In genomic region chr15:26970712-26971210, GRCh38 we compare ENCODE assay signal across 1 cellular context.
TF ChIP-seq lines count a peak whose summit lies in the region.

Gene GABRG3, plus strand, starts transcription at chr15:26971181.

TF ChIP-seq in HepG2, 621 proteins besides CTCF, POLR2A, EP300 and RAD21:
- TF ChIP-seq TFE3 (CRISPR knock-in tag; IDR thresholded peaks at IDR 0.05) = no peak
- no peak for TF ChIP-seq MED13 (CRISPR knock-in tag; IDR thresholded peaks at IDR 0.05)
- no peak for TF ChIP-seq KLF13 (CRISPR knock-in tag; IDR thresholded peaks at IDR 0.05)
- TF ChIP-seq ZBTB49 (CRISPR knock-in tag; IDR thresholded peaks at IDR 0.05; ENCODE audit: borderline replicate concordance) = no peak
- TF ChIP-seq TCF7L2 (IDR thresholded peaks at IDR 0.05; ENCODE audit: low read depth, low read length) = no peak
- no peak for TF ChIP-seq ZKSCAN1 (IDR thresholded peaks at IDR 0.05; ENCODE audit: low read length)
- TF ChIP-seq ZNF891 (CRISPR knock-in tag; IDR thresholded peaks at IDR 0.05) = no peak
- no peak for TF ChIP-seq TIGD3 (CRISPR knock-in tag; IDR thresholded peaks at IDR 0.05; ENCODE audit: borderline replicate concordance)
- no peak for TF ChIP-seq ZNF30 (CRISPR knock-in tag; IDR thresholded peaks at IDR 0.05)
- no peak for TF ChIP-seq ZNF710 (CRISPR knock-in tag; IDR thresholded peaks at IDR 0.05; ENCODE audit: borderline replicate concordance)
- TF ChIP-seq ZNF367 (CRISPR knock-in tag; IDR thresholded peaks at IDR 0.05; ENCODE audit: borderline replicate concordance) = no peak
- TF ChIP-seq NFIC (IDR thresholded peaks at IDR 0.05; ENCODE audit: low read length) = no peak
- no peak for TF ChIP-seq ZNF777 (CRISPR knock-in tag; IDR thresholded peaks at IDR 0.05)
- TF ChIP-seq ZFP37 (CRISPR knock-in tag; IDR thresholded peaks at IDR 0.05; ENCODE audit: borderline replicate concordance) = no peak
- TF ChIP-seq ZNF501 (CRISPR knock-in tag; IDR thresholded peaks at IDR 0.05) = no peak
- no peak for TF ChIP-seq ZBTB3 (CRISPR knock-in tag; IDR thresholded peaks at IDR 0.05; ENCODE audit: borderline replicate concordance, low read depth)
- no peak for TF ChIP-seq BORCS8-MEF2B (CRISPR knock-in tag; IDR thresholded peaks at IDR 0.05)
